Comparison of ENCODE assay signal across 1 cellular context in genomic region chr1:15937146-15937545, GRCh38.
TF ChIP-seq lines count a peak whose summit lies in the region.

No MANE protein-coding gene starts in this region.

TF ChIP-seq in SK-N-SH treated with all-trans-retinoic acid at 6 μM for 48 hours, 23 proteins besides CTCF, POLR2A, EP300 and RAD21:
- TF ChIP-seq, protein P1, sequence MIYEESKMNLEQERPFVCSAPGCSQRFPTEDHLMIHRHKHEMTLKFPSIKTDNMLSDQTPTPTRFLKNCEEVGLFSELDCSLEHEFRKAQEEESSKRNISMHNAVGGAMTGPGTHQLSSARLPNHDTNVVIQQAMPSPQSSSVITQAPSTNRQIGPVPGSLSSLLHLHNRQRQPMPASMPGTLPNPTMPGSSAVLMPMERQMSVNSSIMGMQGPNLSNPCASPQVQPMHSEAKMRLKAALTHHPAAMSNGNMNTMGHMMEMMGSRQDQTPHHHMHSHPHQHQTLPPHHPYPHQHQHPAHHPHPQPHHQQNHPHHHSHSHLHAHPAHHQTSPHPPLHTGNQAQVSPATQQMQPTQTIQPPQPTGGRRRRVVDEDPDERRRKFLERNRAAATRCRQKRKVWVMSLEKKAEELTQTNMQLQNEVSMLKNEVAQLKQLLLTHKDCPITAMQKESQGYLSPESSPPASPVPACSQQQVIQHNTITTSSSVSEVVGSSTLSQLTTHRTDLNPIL (CRISPR knock-in tag; IDR thresholded peaks at IDR 0.05; ENCODE audit: low read depth), result no peak
- TF ChIP-seq CSDC2 (CRISPR knock-in tag; IDR thresholded peaks at IDR 0.05) (no peak), ZFP3 (CRISPR knock-in tag; IDR thresholded peaks at IDR 0.05) (no peak), ESRRG (CRISPR knock-in tag; IDR thresholded peaks at IDR 0.05) (no peak), SNAI2 (CRISPR knock-in tag; IDR thresholded peaks at IDR 0.05) (no peak), ZNF565 (CRISPR knock-in tag; conservative IDR thresholded peaks at IDR 0.05; ENCODE audit: low read depth) (no peak)
- TF ChIP-seq, protein P2, sequence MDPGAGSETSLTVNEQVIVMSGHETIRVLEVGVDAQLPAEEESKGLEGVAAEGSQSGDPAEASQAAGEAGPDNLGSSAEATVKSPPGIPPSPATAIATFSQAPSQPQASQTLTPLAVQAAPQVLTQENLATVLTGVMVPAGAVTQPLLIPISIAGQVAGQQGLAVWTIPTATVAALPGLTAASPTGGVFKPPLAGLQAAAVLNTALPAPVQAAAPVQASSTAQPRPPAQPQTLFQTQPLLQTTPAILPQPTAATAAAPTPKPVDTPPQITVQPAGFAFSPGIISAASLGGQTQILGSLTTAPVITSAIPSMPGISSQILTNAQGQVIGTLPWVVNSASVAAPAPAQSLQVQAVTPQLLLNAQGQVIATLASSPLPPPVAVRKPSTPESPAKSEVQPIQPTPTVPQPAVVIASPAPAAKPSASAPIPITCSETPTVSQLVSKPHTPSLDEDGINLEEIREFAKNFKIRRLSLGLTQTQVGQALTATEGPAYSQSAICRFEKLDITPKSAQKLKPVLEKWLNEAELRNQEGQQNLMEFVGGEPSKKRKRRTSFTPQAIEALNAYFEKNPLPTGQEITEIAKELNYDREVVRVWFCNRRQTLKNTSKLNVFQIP (CRISPR knock-in tag; IDR thresholded peaks at IDR 0.05; ENCODE audit: borderline replicate concordance, low read depth), result no peak
